ENCODE assay signal across 8 cellular contexts in genomic region chr17:2548026-2548425, GRCh38. TPM values are rescaled to one million over a fixed set of nuclear protein-coding genes. Genes with fewer than 3 reads are reported as not detected.
DNase-seq lines count a peak whose midpoint lies in the region; ATAC-seq, FAIRE-seq and TF ChIP-seq lines count a peak whose summit lies in the region.
"Not testable (repeated sequence)": the region's sequence is repeated elsewhere in the genome, so short reads cannot be mapped to it uniquely, and the experiment has no call there.

No MANE protein-coding gene starts in this region.

- H3K4me2 ChIP-seq in A549: peak overlapping the region; percentile 59; the same call in 1 of the 3 replicates

- FAIRE-seq in A549 (lab: Jason Lieb, UNC); bronchial epithelial cell (lab: Jason Lieb, UNC); small intestine (lab: Jason Lieb, UNC): not testable (repeated sequence)

- POLR2A ChIA-PET in A549 (lab: Yijun Ruan, JAX): interaction anchor here (0.7 to 1.6 kb wide), 3 partner anchors 34 to 45 kb away, joined by 3 to 4 read pairs (median 3); partner anchors contain the start of genes METTL16 and PAFAH1B1
- POLR2A ChIA-PET in HEK293T (lab: Yijun Ruan, JAX): not testable (repeated sequence)

- not testable (repeated sequence) for DNase-seq in A549 (ENCODE audit: low read depth in 1 of 2, low spot score in 1 of 2); HEK293T (ENCODE audit: extremely low spot score); type B pancreatic cell (ENCODE audit: extremely low spot score, unreplicated experiment)
- peak; percentile 58 for DNase-seq in OCI-M1 (lab: John Stamatoyannopoulos, UW)
- DNase-seq in bronchial epithelial cell (ENCODE audit: low read depth): peak; percentile 62
- DNase-seq in foreskin keratinocyte: peak in 1 of 2 donors; percentile 39
- peak; percentile 49 for DNase-seq in lower lobe of right lung
- DNase-seq in small intestine: peak; percentile 90

- WGBS in A549 (ENCODE audit: missing lambda C conversion rate): 72% methylated on average over 9 of the region's 9 CpGs
- 20 to 62% (median 49%) methylated on average over 9 of the region's 9 CpGs for whole genome bisulfite sequencing in small intestine, 3 donors

- CTCF ChIA-PET in A549 (lab: Yijun Ruan, JAX): interaction anchor here (0.6 to 1.6 kb wide), 7 partner anchors 11 to 165 kb away, joined by 3 to 6 read pairs (median 3); no protein-coding TSS in a partner anchor
- CTCF ChIA-PET in HEK293T (lab: Yijun Ruan, JAX): interaction anchor here (1.1 kb wide), 1 partner anchor 32 kb away, joined by 3 read pairs; no protein-coding TSS in a partner anchor

- TF ChIP-seq RAD21 in A549 (conservative IDR thresholded peaks at IDR 0.05 in 1 of 2, IDR thresholded peaks at IDR 0.05 in 1 of 2): not testable (repeated sequence)

- peaks cover 19% of the 10 kb centered on the region for H3K4me1 Mint-ChIP-seq in type B pancreatic cell (ENCODE audit: unreplicated experiment)

- not testable (repeated sequence) for H3K36me3 ChIP-seq in bronchial epithelial cell (ENCODE audit: control insufficient read depth, insufficient read depth, low read length); lower lobe of right lung; small intestine (ENCODE audit: control insufficient read depth in 2 of 2, insufficient read depth in 2 of 2, low read length in 2 of 2)

- intact Hi-C loops in lower lobe of right lung (cut with DNase I): not testable (repeated sequence)

- H3K27me3 ChIP-seq in bronchial epithelial cell (ENCODE audit: control insufficient read depth, insufficient read depth, low read length); foreskin keratinocyte; lower lobe of right lung (ENCODE audit: low read depth); small intestine (ENCODE audit: control insufficient read depth in 2 of 2, insufficient read depth in 2 of 2, low read length in 2 of 2): not testable (repeated sequence)

- TF ChIP-seq EP300 in A549 (IDR thresholded peaks at IDR 0.05): not testable (repeated sequence)

- not testable (repeated sequence) for H3K9me3 ChIP-seq in A549; lower lobe of right lung; small intestine (ENCODE audit: control insufficient read depth, low read depth)

- not testable (repeated sequence) for H3K4me3 Mint-ChIP-seq in type B pancreatic cell

- not testable (repeated sequence) for TF ChIP-seq CTCF in A549 (IDR thresholded peaks at IDR 0.05); bronchial epithelial cell (IDR thresholded peaks at IDR 0.05; ENCODE audit: insufficient read depth, low read length, severe bottlenecking); foreskin keratinocyte (conservative IDR thresholded peaks at IDR 0.05); lower lobe of right lung (IDR thresholded peaks at IDR 0.05); type B pancreatic cell (conservative IDR thresholded peaks at IDR 0.05)

- TF ChIP-seq POLR2A in A549 (IDR thresholded peaks at IDR 0.05; ENCODE audit: low read length): not testable (repeated sequence)

- not testable (repeated sequence) for H3K27me3 Mint-ChIP-seq in type B pancreatic cell

- not testable (repeated sequence) for H3K27ac ChIP-seq in A549
- H3K27ac ChIP-seq in foreskin keratinocyte (peak overlapping the region; percentile 58), lower lobe of right lung (peak overlapping the region; percentile 31), small intestine (ENCODE audit: low read depth in 1 of 2, low read length in 1 of 2) (peak overlapping the region in 1 of 2 donors; percentile 86)

- not testable (repeated sequence) for H3K9me3 Mint-ChIP-seq in type B pancreatic cell

- not testable (repeated sequence) for H3K36me3 Mint-ChIP-seq in type B pancreatic cell

- not testable (repeated sequence) for H3K4me3 ChIP-seq in A549; bronchial epithelial cell (ENCODE audit: low read depth, low read length); lower lobe of right lung; small intestine (ENCODE audit: low read depth in 1 of 2, low read length in 2 of 2)

- ATAC-seq in A549: peak in 1 of 2 experiments; percentile 29; a peak in 2 of 6 replicates
- peak; percentile 54 for ATAC-seq in foreskin keratinocyte
- peak; percentile 68 to 70 for ATAC-seq in lower lobe of right lung

- peak overlapping the region; percentile 80 for H3K27ac Mint-ChIP-seq in type B pancreatic cell

- H3K4me1 ChIP-seq in A549 (peaks cover 14% of the 10 kb centered on the region), foreskin keratinocyte (peaks cover 12% of the 10 kb centered on the region)
- not testable (repeated sequence) for H3K4me1 ChIP-seq in lower lobe of right lung; small intestine (ENCODE audit: control insufficient read depth in 2 of 2, insufficient read depth in 1 of 2, low read depth in 1 of 2, low read length in 1 of 2)

TF ChIP-seq in HEK293T, 16 proteins besides CTCF, POLR2A, EP300 and RAD21:
- TF ChIP-seq ZNF384 (IDR thresholded peaks at IDR 0.05): peak; percentile 70

RNA-seq across cellular contexts. Expression of gene METTL16, which starts 36.3 kb away (rescaled TPM):
- 58.0 and 58.4 TPM in 2 replicates for polyA plus RNA-seq in A549 (2011; rRNA removed)
- 17.7 and 20.0 TPM in 2 replicates for polyA plus RNA-seq in A549 (2012; cell fraction: cytosol; rRNA removed)
- 17.3 and 31.4 TPM in 2 replicates for polyA plus RNA-seq in A549 (2012; cell fraction: nucleus; rRNA removed)
- polyA plus RNA-seq in A549 (2017; fragmentation: RNase III; extraction: RNeasy Plus Mini Kit Qiagen cat#74134 plus additional on column Dnase treatment): 26.4 to 28.3 TPM (median 26.5 TPM) in 3 replicates
- 39.8 and 45.0 TPM in 2 replicates for polyA minus RNA-seq in A549 (2011; rRNA and poly(A)+ RNA removed)
- 12.4 and 17.6 TPM in 2 replicates for total RNA-seq in bronchial epithelial cell
- total RNA-seq in foreskin keratinocyte: 19.7 and 20.6 TPM in 2 replicates
- 16.3 and 18.5 TPM in 2 replicates for polyA plus RNA-seq in foreskin keratinocyte
- total RNA-seq in lower lobe of right lung: 32.0 TPM
- 10 to 100 TPM; 10.7 to 14.6 (median 11.3) TPM for polyA plus RNA-seq in small intestine
- 27.5 and 39.3 TPM in 2 replicates for total RNA-seq in type B pancreatic cell (ENCODE audit: low replicate concordance)

RNA-seq across cellular contexts. Expression of gene PAFAH1B1, which starts 45.4 kb away (rescaled TPM):
- polyA plus RNA-seq in A549 (2011; rRNA removed) (197 and 204 TPM in 2 replicates), A549 (2017; fragmentation: RNase III; extraction: RNeasy Plus Mini Kit Qiagen cat#74134 plus additional on column Dnase treatment) (122 to 132 TPM (median 125 TPM) in 3 replicates), foreskin keratinocyte (82.2 and 87.9 TPM in 2 replicates), small intestine (10 to 100 TPM; 40.2 to 58.4 (median 42.2) TPM)
- 54.8 and 59.1 TPM in 2 replicates for polyA plus RNA-seq in A549 (2012; cell fraction: cytosol; rRNA removed)
- polyA plus RNA-seq in A549 (2012; cell fraction: nucleus; rRNA removed): 30.9 and 49.5 TPM in 2 replicates
- polyA minus RNA-seq in A549 (2011; rRNA and poly(A)+ RNA removed): 161 and 170 TPM in 2 replicates
- total RNA-seq in bronchial epithelial cell (109 and 131 TPM in 2 replicates), foreskin keratinocyte (116 and 136 TPM in 2 replicates), lower lobe of right lung (129 TPM), type B pancreatic cell (ENCODE audit: low replicate concordance) (120 and 126 TPM in 2 replicates)
